Comparison of ENCODE assay signal across 6 cellular contexts in genomic region chr11:48324620-48325019, GRCh38. TPM values are rescaled to one million over a fixed set of nuclear protein-coding genes. Genes with fewer than 3 reads are reported as not detected.
"Had no signal": no experiment of that assay in that cellular context is flagged by ENCODE, and none has a peak within 500 bp of the region (broad histone marks: within the 10 kb centered on the region; RNA-seq: fewer than 3 reads in every experiment).

Gene OR4C3 (plus strand): TSS chr11:48324920. CDS start chr11:48325022, 102 bp downstream.

RNA-seq across cellular contexts. Expression of gene OR4C3, which starts in this region (rescaled TPM):
- polyA plus RNA-seq: endothelial cell of umbilical vein, esophagus, fibroblast of lung, foreskin keratinocyte, heart left ventricle, heart right ventricle had no signal
